In genomic region chr15:63772531-63772930, GRCh38 we compare ENCODE assay signal across 18 cellular contexts.
A peak's percentile ranks its signal among the peaks of the same experiment; 100 is the strongest.
DNase-seq lines count a peak whose midpoint lies in the region; TF ChIP-seq lines count a peak whose summit lies in the region.
"Had no signal": no experiment of that assay in that cellular context is flagged by ENCODE, and none has a peak within 500 bp of the region (broad histone marks: within the 10 kb centered on the region; RNA-seq: fewer than 3 reads in every experiment).

No MANE protein-coding gene starts in this region.

- H3K4me3 Mint-ChIP-seq in activated naive CD8-positive, alpha-beta T cell: no peak overlapping the region
- H3K4me3 Mint-ChIP-seq in activated naive CD8-positive, alpha-beta T cell treated with anti-CD3 and anti-CD28 coated beads for 36 hours: no peak overlapping the region
- H3K4me3 Mint-ChIP-seq: CD8-positive, alpha-beta memory T cell; IgD-negative memory B cell had no signal

- TF ChIP-seq CTCF in fibroblast of pulmonary artery (IDR thresholded peaks at IDR 0.05; ENCODE audit: low read length, missing control alignments): no peak

- no peak overlapping the region for H3K9ac ChIP-seq in adipocyte (ENCODE audit: low read length)
- H3K9ac ChIP-seq: BLaER1 had no signal

- no peak for DNase-seq in activated naive CD8-positive, alpha-beta T cell treated with anti-CD3 and anti-CD28 coated beads for 36 hours
- peak; percentile 22 for DNase-seq in adipocyte (ENCODE audit: low read depth)
- DNase-seq in fibroblast of pulmonary artery (ENCODE audit: low read depth): peak; percentile 8
- DNase-seq in hippocampal formation (lab: John Stamatoyannopoulos, UW): no peak
- no peak for DNase-seq in SK-N-DZ (ENCODE audit: low spot score)
- no peak for DNase-seq in activated gamma-delta T cell treated with Interleukin-2 at 50 U/mL for 16 hours
- DNase-seq: 8988T; ACHN; AML-193; Caco-2; CD8-positive, alpha-beta memory T cell; DND-41; GF-D8; GOT3 had no signal

- H3K27ac Mint-ChIP-seq in activated naive CD8-positive, alpha-beta T cell: peak overlapping the region; percentile 67
- H3K27ac Mint-ChIP-seq in activated naive CD8-positive, alpha-beta T cell treated with anti-CD3 and anti-CD28 coated beads for 36 hours: no peak overlapping the region
- H3K27ac Mint-ChIP-seq: IgD-negative memory B cell had no signal

- H3K4me1 ChIP-seq in adipocyte (ENCODE audit: control insufficient read depth, insufficient read depth, low read length): no peaks in the 10 kb centered on the region
- H3K4me1 ChIP-seq: BLaER1, Caco-2 had no signal

- peaks cover 44% of the 10 kb centered on the region for H3K4me1 Mint-ChIP-seq in activated naive CD8-positive, alpha-beta T cell (ENCODE audit: low read depth)
- peaks cover 28% of the 10 kb centered on the region for H3K4me1 Mint-ChIP-seq in activated naive CD8-positive, alpha-beta T cell treated with anti-CD3 and anti-CD28 coated beads for 36 hours

- H3K36me3 ChIP-seq in adipocyte (ENCODE audit: control insufficient read depth, insufficient read depth, low read length, severe bottlenecking): peaks cover 22% of the 10 kb centered on the region

- H3K9me3 Mint-ChIP-seq in activated naive CD8-positive, alpha-beta T cell (ENCODE audit: low read depth): no peaks in the 10 kb centered on the region
- H3K9me3 Mint-ChIP-seq in activated naive CD8-positive, alpha-beta T cell treated with anti-CD3 and anti-CD28 coated beads for 36 hours: no peaks in the 10 kb centered on the region
- H3K9me3 Mint-ChIP-seq: CD8-positive, alpha-beta memory T cell; IgD-negative memory B cell had no signal

- H3K27me3 Mint-ChIP-seq in activated naive CD8-positive, alpha-beta T cell: no peaks in the 10 kb centered on the region
- no peaks in the 10 kb centered on the region for H3K27me3 Mint-ChIP-seq in activated naive CD8-positive, alpha-beta T cell treated with anti-CD3 and anti-CD28 coated beads for 36 hours
- H3K27me3 Mint-ChIP-seq: IgD-negative memory B cell had no signal

- H3K27me3 ChIP-seq in adipocyte (replicated peaks; ENCODE audit: control insufficient read depth, insufficient read depth, low read length): no peaks in the 10 kb centered on the region
- H3K27me3 ChIP-seq: BLaER1 had no signal

- H3K4me3 ChIP-seq in adipocyte (ENCODE audit: low read length) (no peak overlapping the region), fibroblast of pulmonary artery (replicated peaks; ENCODE audit: low read depth, low read length) (no peak overlapping the region)
- H3K4me3 ChIP-seq: BLaER1, HAP-1 had no signal

- no peaks in the 10 kb centered on the region for H3K9me3 ChIP-seq in adipocyte (ENCODE audit: control insufficient read depth, low read length)
- H3K9me3 ChIP-seq: BLaER1, Caco-2, HAP-1 had no signal

- peaks cover 19% of the 10 kb centered on the region for H3K36me3 Mint-ChIP-seq in activated naive CD8-positive, alpha-beta T cell
- H3K36me3 Mint-ChIP-seq in activated naive CD8-positive, alpha-beta T cell treated with anti-CD3 and anti-CD28 coated beads for 36 hours: peaks cover 26% of the 10 kb centered on the region

Comparison
In these comparisons a context has a peak if more than half of its experiments do, and no peak if none do; other contexts are left out.
1. DNase-seq: peak in adipocyte (single experiment) and fibroblast of pulmonary artery (single experiment); none in activated naive CD8-positive, alpha-beta T cell treated with anti-CD3 and anti-CD28 coated beads for 36 hours (single experiment), hippocampal formation (0 of 2), SK-N-DZ (single experiment) and activated gamma-delta T cell treated with Interleukin-2 at 50 U/mL for 16 hours (single experiment).